Comparison of ENCODE assay signal across 10 cellular contexts in genomic region chr4:54229631-54230478, GRCh38. TPM values are rescaled to one million over a fixed set of nuclear protein-coding genes. Genes with fewer than 3 reads are reported as not detected.
DNase-seq lines count a peak whose midpoint lies in the region; ATAC-seq, FAIRE-seq and TF ChIP-seq lines count a peak whose summit lies in the region.
"Had no signal": no experiment of that assay in that cellular context is flagged by ENCODE, and none has a peak within 500 bp of the region (broad histone marks: within the 10 kb centered on the region; RNA-seq: fewer than 3 reads in every experiment).

No MANE protein-coding gene starts in this region.

- no TSS peak for BruUV-seq in OCI-LY7 (replicated peaks; lab: Mats Ljungman, UMichigan)

- ATAC-seq in Right ventricle myocardium inferior (no peak), Right ventricle myocardium superior (ENCODE audit: poor library complexity) (no peak)
- ATAC-seq: HCT116 had no signal

- POLR2A ChIA-PET in OCI-LY7 (lab: Charles Lee): interaction anchor here (0.6 kb wide), 1 partner anchor 1878 kb away, joined by 3 read pairs; no protein-coding TSS in a partner anchor

- peaks cover 98% of the 10 kb centered on the region for H3K27me3 ChIP-seq in ectodermal cell (ENCODE audit: control insufficient read depth, insufficient read depth, low read length, poor library complexity, severe bottlenecking)

- H3K79me2 ChIP-seq in OCI-LY7 (ENCODE audit: insufficient read depth, low read depth, low read length): no peaks in the 10 kb centered on the region

- CTCF ChIA-PET in OCI-LY7 (lab: Charles Lee; ENCODE audit: unreplicated experiment): no interaction called here

- H3K36me3 ChIP-seq in ectodermal cell (ENCODE audit: control insufficient read depth, insufficient read depth, low read length) (no peaks in the 10 kb centered on the region), mesodermal cell (ENCODE audit: control insufficient read depth, insufficient read depth, low read length) (peaks cover 5% of the 10 kb centered on the region), OCI-LY7 (ENCODE audit: insufficient read depth, low read length) (no peaks in the 10 kb centered on the region)

- no peak for FAIRE-seq in urothelium cell line (lab: Jason Lieb, UNC)

- H3K4me2 ChIP-seq in OCI-LY7 (ENCODE audit: low read length): no peak overlapping the region

- H3K27ac ChIP-seq in ectodermal cell (ENCODE audit: insufficient read depth, low read depth, low read length, poor library complexity, severe bottlenecking) (no peak overlapping the region), mesodermal cell (ENCODE audit: low read depth, low read length, severe bottlenecking) (peak overlapping the region; percentile 72), OCI-LY7 (ENCODE audit: low read depth, low read length, poor library complexity, severe bottlenecking) (no peak overlapping the region)

- TF ChIP-seq CTCF in OCI-LY7 (conservative IDR thresholded peaks at IDR 0.05; ENCODE audit: low read length): no peak

- peak overlapping the region; percentile 21 for H3K4me3 ChIP-seq in ectodermal cell (ENCODE audit: insufficient read depth, low read depth, low read length)
- peak overlapping the region; percentile 63 for H3K4me3 ChIP-seq in mesodermal cell (ENCODE audit: extremely low read depth, insufficient read depth, low read length, poor library complexity, severe bottlenecking)
- H3K4me3 ChIP-seq in OCI-LY7 (ENCODE audit: low read depth, low read length, poor library complexity, severe bottlenecking): no peak overlapping the region

- intact Hi-C loops in Right ventricle myocardium inferior (cut with DNase I) (loop anchor here (5.0 to 10.0 kb wide), 3 partner anchors 853 to 1515 kb away; partner anchors contain the start of gene FIP1L1), Right ventricle myocardium superior (cut with DNase I) (loop anchor here (5.0 to 10.0 kb wide), 6 partner anchors 298 to 1995 kb away; no protein-coding TSS in a partner anchor), OCI-LY7 (cut with micrococcal nuclease; ENCODE audit: unreplicated experiment) (loop anchor here (5.0 to 10.0 kb wide), 5 partner anchors 298 to 1215 kb away; no protein-coding TSS in a partner anchor)

- no peaks in the 10 kb centered on the region for H4K20me1 ChIP-seq in OCI-LY7 (ENCODE audit: insufficient read depth, low read length)

- peaks cover 34% of the 10 kb centered on the region for H3K4me1 ChIP-seq in ectodermal cell (ENCODE audit: control insufficient read depth, insufficient read depth, low read length)
- peaks cover 19% of the 10 kb centered on the region for H3K4me1 ChIP-seq in mesodermal cell (ENCODE audit: control insufficient read depth, insufficient read depth, low read length, poor library complexity, severe bottlenecking)
- H3K4me1 ChIP-seq in OCI-LY7 (ENCODE audit: insufficient read depth, low read length, poor library complexity, severe bottlenecking): peaks cover 3% of the 10 kb centered on the region

- no peaks in the 10 kb centered on the region for H3K9me3 ChIP-seq in ectodermal cell (ENCODE audit: control insufficient read depth, low read length)
- no peaks in the 10 kb centered on the region for H3K9me3 ChIP-seq in mesodermal cell (ENCODE audit: control insufficient read depth, low read length)
- H3K9me3 ChIP-seq in OCI-LY7 (ENCODE audit: low read length): no peaks in the 10 kb centered on the region

- no peaks in the 10 kb centered on the region for H3K9me2 ChIP-seq in OCI-LY7 (ENCODE audit: insufficient read depth, low read length)

- H2AFZ ChIP-seq in OCI-LY7 (ENCODE audit: low read length): no peak overlapping the region

- DNase-seq in Right ventricle myocardium inferior (ENCODE audit: missing footprints): peak; percentile 71
- no peak for DNase-seq in Right ventricle myocardium superior
- peak; percentile 38 for DNase-seq in urothelium cell line (ENCODE audit: low spot score)
- DNase-seq in glomerular visceral epithelial cell (ENCODE audit: extremely low spot score): no peak
- no peak for DNase-seq in activated CD4-positive, CD25-positive, alpha-beta regulatory T cell (lab: John Stamatoyannopoulos, UW)
- no peak for DNase-seq in OCI-LY7 (ENCODE audit: low spot score)
- DNase-seq: activated T-cell treated with anti-CD3 and anti-CD28 coated beads for 4 hours had no signal

- 1% methylated on average over 63 of the region's 63 CpGs for WGBS in ectodermal cell, 2 experiments
- WGBS in mesodermal cell (ENCODE audit: insufficient coverage in 2 of 2), 2 experiments: 1% methylated on average over 33 to 53 of the region's 63 CpGs

RNA-seq across cellular contexts. Expression of gene PDGFRA, which starts 0.8 kb away (rescaled TPM):
- total RNA-seq in Right ventricle myocardium inferior (38.5 TPM), Right ventricle myocardium superior (29.8 TPM), OCI-LY7 (2022) (not detected in 2 replicates)
- polyA plus RNA-seq in ectodermal cell (2013, experiment 1 of 4): 5.5 TPM
- 6.2 TPM for polyA plus RNA-seq in ectodermal cell (2013, experiment 2 of 4)
- polyA plus RNA-seq in ectodermal cell (2013, experiment 3 of 4): 5.9 TPM
- polyA plus RNA-seq in ectodermal cell (2013, experiment 4 of 4): 8.0 TPM
- polyA plus RNA-seq in mesodermal cell (2013, experiment 1 of 2): 55.4 TPM
- polyA plus RNA-seq in mesodermal cell (2013, experiment 2 of 2): 66.1 TPM
- not detected in 2 replicates for total RNA-seq in OCI-LY7 (2014; rRNA removed; shearing (Covaris generic))

Comparison
In these comparisons a context has a peak if more than half of its experiments do, and no peak if none do; other contexts are left out.
1. DNase-seq: peak in Right ventricle myocardium inferior (single experiment) and urothelium cell line (single experiment); none in Right ventricle myocardium superior (single experiment), glomerular visceral epithelial cell (single experiment), activated CD4-positive, CD25-positive, alpha-beta regulatory T cell (0 of 4) and OCI-LY7 (single experiment).
2. RNA of gene PDGFRA, which starts 0.8 kb away (total RNA-seq): 38.5 TPM in Right ventricle myocardium inferior (single experiment) and 29.8 TPM in Right ventricle myocardium superior (single experiment); not detected in OCI-LY7; every median in the first group is over 10 times any median in the second.